ENCODE assay signal across 28 cellular contexts in the genomic region with DNA sequence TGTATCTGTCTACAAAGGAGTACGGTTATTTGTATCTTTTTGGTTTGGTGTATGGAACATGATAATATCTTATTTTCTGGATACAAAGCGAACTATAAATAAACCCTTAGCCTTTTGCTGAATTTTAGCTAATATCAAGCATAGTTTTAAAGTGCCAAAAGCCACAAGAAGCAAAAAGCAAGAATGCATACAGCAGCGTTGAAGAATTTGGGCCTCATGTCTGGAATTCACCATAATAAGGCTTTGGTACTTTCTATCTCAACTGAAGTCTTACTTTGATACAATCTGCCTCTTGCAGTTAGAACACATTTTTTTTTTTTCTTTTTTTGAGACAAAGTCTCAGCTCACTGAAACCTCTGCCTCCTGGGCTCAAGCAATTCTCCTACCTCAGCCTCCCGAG.
"Had no signal": no experiment of that assay in that cellular context is flagged by ENCODE, and none has a peak within 500 bp of the region (broad histone marks: within the 10 kb centered on the region; RNA-seq: fewer than 3 reads in every experiment).

No MANE protein-coding gene starts in this region.

- ATAC-seq: Panc1, Right ventricle myocardium inferior, T-cell had no signal

- H3K27me3 ChIP-seq: adrenal gland, brain microvascular endothelial cell, cardiac muscle cell had no signal

- H3K4me3 ChIP-seq: adrenal gland, cardiac muscle cell, SK-N-MC had no signal

- DNase-seq: activated CD4-positive, alpha-beta memory T cell treated with anti-CD3 and anti-CD28 coated beads for 36 hours; activated CD4-positive, alpha-beta T cell treated with anti-CD3 and anti-CD28 coated beads, Interleukin-2, amount 10 ng/mL, durations not matched to agents 7 days and 5 days; activated CD4-positive, CD25-positive, alpha-beta regulatory T cell; activated CD8-positive, alpha-beta memory T cell treated with anti-CD3 and anti-CD28 coated beads for 24 hours; activated gamma-delta T cell treated with Interleukin-2 at 50 U/mL for 16 hours; activated naive CD4-positive, alpha-beta T cell treated with anti-CD3 and anti-CD28 coated beads, Interleukin-2, amount 10 ng/mL, durations not matched to agents 7 days and 5 days; activated naive CD8-positive, alpha-beta T cell treated with anti-CD3 and anti-CD28 coated beads for 36 hours; activated T-cell treated with anti-CD3 and anti-CD28 coated beads, Interleukin-2, amount 50 U/mL, for 48 hours; adrenal gland; anterior cingulate cortex; brain microvascular endothelial cell; MV-4-11; NCI-H1092 treated with DMSO at 0.1 percent for 48 hours; NCI-H1436; NCI-H1694 treated with DMSO at 0.1 percent for 48 hours; NCI-H2029 treated with DMSO at 0.1 percent for 48 hours; NCI-H510A treated with DMSO at 0.1 percent for 48 hours; NK-92 treated with Interleukin-12 subunit alpha and Interleukin-12 subunit beta, amount 100 ng/mL, for 24 hours; OCI-M1; RPMI8226; T-cell; T-helper 2 cell; T1000 had no signal

- H3K9me3 ChIP-seq: adrenal gland had no signal

- H3K4me1 ChIP-seq: adrenal gland had no signal

- H3K27ac ChIP-seq: adrenal gland, brain microvascular endothelial cell, cardiac muscle cell, KMS-11, SK-N-MC had no signal

- H3K9ac ChIP-seq: KMS-11 had no signal

- H3K36me3 ChIP-seq: adrenal gland, brain microvascular endothelial cell, cardiac muscle cell had no signal

- H3K4me2 ChIP-seq: KMS-11 had no signal
